ENCODE assay signal across 1 cellular context in genomic region chr16:9597967-9598730, GRCh38.
A peak's percentile ranks its signal among the peaks of the same experiment; 100 is the strongest.
TF ChIP-seq lines count a peak whose summit lies in the region.

No MANE protein-coding gene starts in this region.

TF ChIP-seq in K562, 482 proteins besides CTCF, POLR2A, EP300 and RAD21 (continued from another document and continues in another):
- TF ChIP-seq AFF4 (CRISPR knock-in tag; IDR thresholded peaks at IDR 0.05) (no peak), JUNB (CRISPR knock-in tag; conservative IDR thresholded peaks at IDR 0.05) (no peak), ZNF583 (CRISPR knock-in tag; IDR thresholded peaks at IDR 0.05) (no peak), BACH1 (tag; IDR thresholded peaks at IDR 0.05) (peak; percentile 75; the same call in 1 of the 2 replicates), HNRNPLL (IDR thresholded peaks at IDR 0.05; ENCODE audit: low read depth, low read length, poor library complexity, severe bottlenecking) (no peak), NKRF (IDR thresholded peaks at IDR 0.05; ENCODE audit: borderline replicate concordance) (no peak), RNF2 (IDR thresholded peaks at IDR 0.05) (peak; percentile 87), SIX5 (IDR thresholded peaks at IDR 0.05; ENCODE audit: borderline replicate concordance in 1 of 2, insufficient read depth in 1 of 2, low read depth in 1 of 2, low read length in 2 of 2) (no peak), ZNF263 (CRISPR knock-in tag; IDR thresholded peaks at IDR 0.05; ENCODE audit: borderline replicate concordance) (no peak), MED1 (CRISPR knock-in tag; IDR thresholded peaks at IDR 0.05; ENCODE audit: borderline replicate concordance) (no peak), E4F1 (CRISPR knock-in tag; IDR thresholded peaks at IDR 0.05; ENCODE audit: borderline replicate concordance) (no peak), HES1 (IDR thresholded peaks at IDR 0.05; ENCODE audit: low read depth) (no peak), HNRNPUL1 (IDR thresholded peaks at IDR 0.05; ENCODE audit: low read length) (no peak), ZC3H8 (IDR thresholded peaks at IDR 0.05) (no peak), ZNF518B (CRISPR knock-in tag; IDR thresholded peaks at IDR 0.05) (no peak), KAT8 (IDR thresholded peaks at IDR 0.05; ENCODE audit: low read depth) (no peak), E2F8 (IDR thresholded peaks at IDR 0.05; ENCODE audit: low read depth, partially characterized antibody) (no peak), NFRKB (IDR thresholded peaks at IDR 0.05; ENCODE audit: low read depth) (peak; percentile 91), JUND (IDR thresholded peaks at IDR 0.05; ENCODE audit: borderline replicate concordance, low read depth, low read length) (peak; percentile 55; the same call in 1 of the 2 replicates), JUND (tag; IDR thresholded peaks at IDR 0.05; ENCODE audit: borderline replicate concordance, low read depth, low read length) (peak; percentile 57; the same call in 2 of the 3 replicates), ZNF668 (CRISPR knock-in tag; IDR thresholded peaks at IDR 0.05) (peak; percentile 3; the same call in 1 of the 2 replicates), SMARCA5 (IDR thresholded peaks at IDR 0.05) (no peak), GTF3C2 (IDR thresholded peaks at IDR 0.05; ENCODE audit: borderline replicate concordance, extremely low read depth, insufficient read length) (no peak), IRF9 (tag; IDR thresholded peaks at IDR 0.05) (peak; percentile 49), TCF7 (IDR thresholded peaks at IDR 0.05; ENCODE audit: borderline replicate concordance) (no peak), POLR2G (IDR thresholded peaks at IDR 0.05; ENCODE audit: low read depth, low read length) (peak; percentile 35; the same call in 1 of the 2 replicates), DNMT1 (IDR thresholded peaks at IDR 0.05) (no peak), LEF1 (IDR thresholded peaks at IDR 0.05) (peak; percentile 85; the same call in 1 of the 2 replicates), ZNF655 (CRISPR knock-in tag; IDR thresholded peaks at IDR 0.05) (0 out of 2 replicates have a peak, but pooled peaks have one; percentile 67), RBM22 (IDR thresholded peaks at IDR 0.05; ENCODE audit: low read depth, low read length, poor library complexity, severe bottlenecking) (no peak), POLR2H (tag; IDR thresholded peaks at IDR 0.05; ENCODE audit: low read depth) (peak; percentile 79), SMARCA4 (IDR thresholded peaks at IDR 0.05) (peak; percentile 95), STAG1 (CRISPR knock-in tag; IDR thresholded peaks at IDR 0.05; ENCODE audit: borderline replicate concordance) (no peak), CSDE1 (IDR thresholded peaks at IDR 0.05) (no peak), BRF2 (IDR thresholded peaks at IDR 0.05; ENCODE audit: borderline replicate concordance, insufficient read depth, insufficient read length) (no peak), TCFL5 (CRISPR knock-in tag; conservative IDR thresholded peaks at IDR 0.05) (no peak), NBN (IDR thresholded peaks at IDR 0.05; ENCODE audit: low read depth) (peak; percentile 74; the same call in 1 of the 2 replicates)
